Comparison of ENCODE assay signal across 10 cellular contexts in genomic region chr17:17363638-17364337, GRCh38.
DNase-seq lines count a peak whose midpoint lies in the region; TF ChIP-seq lines count a peak whose summit lies in the region.
"Had no signal": no experiment of that assay in that cellular context is flagged by ENCODE, and none has a peak within 500 bp of the region (broad histone marks: within the 10 kb centered on the region; RNA-seq: fewer than 3 reads in every experiment).

No MANE protein-coding gene starts in this region.

- no peak overlapping the region for H3K9ac ChIP-seq in skeletal muscle tissue (ENCODE audit: low read depth in 1 of 3, low read length in 3 of 3)

- no peaks in the 10 kb centered on the region for H3K9me3 ChIP-seq in right atrium auricular region
- H3K9me3 ChIP-seq in skeletal muscle tissue (ENCODE audit: control insufficient read depth in 3 of 3, low read length in 3 of 3) = no peaks in the 10 kb centered on the region

- peak overlapping the region; percentile 27 to 29 for H3K27ac ChIP-seq in right atrium auricular region
- peak overlapping the region; percentile 33 for H3K27ac ChIP-seq in skeletal muscle tissue (ENCODE audit: low read depth, low read length)

- H3K4me1 ChIP-seq in right atrium auricular region (peaks cover 0 to 7% of the 10 kb centered on the region in 2 donors), skeletal muscle tissue (ENCODE audit: control insufficient read depth in 3 of 3, insufficient read depth in 3 of 3, low read length in 3 of 3) (peaks cover 9 to 19% (median 11%) of the 10 kb centered on the region in 3 donors)

- DNase-seq in NCI-H1436 (lab: John Stamatoyannopoulos, UW) (peak; percentile 31), NCI-H1436 treated with DMSO at 0.1 percent for 48 hours (lab: John Stamatoyannopoulos, UW) (no peak), RPMI8226 (peak; percentile 55), right atrium auricular region (ENCODE audit: low spot score) (no peak), Ammon's horn (ENCODE audit: low spot score) (no peak), HuH-7.5 (ENCODE audit: low spot score) (no peak)
- DNase-seq in activated CD4-positive, alpha-beta T cell treated with anti-CD3 and anti-CD28 coated beads for 1 hour = no peak
- DNase-seq: 8988T; activated CD8-positive, alpha-beta T cell treated with anti-CD3 and anti-CD28 coated beads, Interleukin-2, amount 10 ng/mL, durations not matched to agents 7 days and 5 days had no signal

- H3K27me3 ChIP-seq in right atrium auricular region (no peaks in the 10 kb centered on the region), skeletal muscle tissue (ENCODE audit: control insufficient read depth in 3 of 3, insufficient read depth in 3 of 3, low read length in 3 of 3) (peaks cover 5 to 18% (median 10%) of the 10 kb centered on the region in 3 donors)

- H3K36me3 ChIP-seq in right atrium auricular region = no peaks in the 10 kb centered on the region
- no peaks in the 10 kb centered on the region for H3K36me3 ChIP-seq in skeletal muscle tissue (ENCODE audit: control insufficient read depth in 3 of 3, insufficient read depth in 3 of 3, low read length in 3 of 3)

- no peak for TF ChIP-seq CTCF in right atrium auricular region (IDR thresholded peaks at IDR 0.05)

- no peak overlapping the region for H3K4me3 ChIP-seq in right atrium auricular region
- no peak overlapping the region for H3K4me3 ChIP-seq in skeletal muscle tissue (ENCODE audit: low read length in 3 of 3)

Comparison
In these comparisons a context has a peak if more than half of its experiments do, and no peak if none do; other contexts are left out.
1. DNase-seq: peak in NCI-H1436 (single experiment) and RPMI8226 (single experiment); none in NCI-H1436 treated with DMSO at 0.1 percent for 48 hours (single experiment), right atrium auricular region (single experiment), activated CD4-positive, alpha-beta T cell treated with anti-CD3 and anti-CD28 coated beads for 1 hour (single experiment), Ammon's horn (single experiment) and HuH-7.5 (single experiment).